ENCODE assay signal across 1 cellular context in the genomic region with DNA sequence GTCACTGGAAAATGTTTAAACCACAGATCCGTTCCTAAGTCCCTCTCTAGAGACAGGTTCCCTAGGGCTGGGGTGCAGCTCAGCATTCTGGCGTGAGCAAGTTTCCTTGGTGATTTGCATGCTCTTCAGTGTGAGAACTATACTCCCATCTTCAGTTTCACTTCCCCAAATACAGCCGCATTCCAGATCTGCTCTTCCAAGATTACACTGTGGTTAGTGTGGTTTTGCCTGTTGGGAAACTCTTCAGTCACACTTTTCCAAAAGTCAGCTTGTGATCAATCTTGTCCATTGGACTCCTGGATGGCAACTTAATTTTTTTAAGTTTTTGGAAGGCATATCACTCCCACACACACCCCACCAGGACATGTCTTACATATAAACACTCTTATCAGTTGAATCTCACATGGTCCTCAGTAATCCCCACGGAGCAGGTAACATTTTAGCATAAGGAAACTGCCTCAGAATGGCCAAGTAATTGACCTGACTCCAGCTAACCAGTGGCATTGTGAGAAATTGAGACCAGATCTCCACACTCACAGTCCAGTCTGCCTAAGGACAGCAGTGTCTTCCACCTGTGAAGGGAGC.
TF ChIP-seq lines count a peak whose summit lies in the region.

No MANE protein-coding gene starts in this region.

TF ChIP-seq in K562, 482 proteins besides CTCF, POLR2A, EP300 and RAD21 (continued from another document and continues in another):
- TF ChIP-seq, protein P1, sequence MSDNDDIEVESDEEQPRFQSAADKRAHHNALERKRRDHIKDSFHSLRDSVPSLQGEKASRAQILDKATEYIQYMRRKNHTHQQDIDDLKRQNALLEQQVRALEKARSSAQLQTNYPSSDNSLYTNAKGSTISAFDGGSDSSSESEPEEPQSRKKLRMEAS (CRISPR knock-in tag; IDR thresholded peaks at IDR 0.05), result no peak
- TF ChIP-seq, protein P2, sequence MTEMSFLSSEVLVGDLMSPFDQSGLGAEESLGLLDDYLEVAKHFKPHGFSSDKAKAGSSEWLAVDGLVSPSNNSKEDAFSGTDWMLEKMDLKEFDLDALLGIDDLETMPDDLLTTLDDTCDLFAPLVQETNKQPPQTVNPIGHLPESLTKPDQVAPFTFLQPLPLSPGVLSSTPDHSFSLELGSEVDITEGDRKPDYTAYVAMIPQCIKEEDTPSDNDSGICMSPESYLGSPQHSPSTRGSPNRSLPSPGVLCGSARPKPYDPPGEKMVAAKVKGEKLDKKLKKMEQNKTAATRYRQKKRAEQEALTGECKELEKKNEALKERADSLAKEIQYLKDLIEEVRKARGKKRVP (CRISPR knock-in tag; IDR thresholded peaks at IDR 0.05), result no peak
- TF ChIP-seq, protein P3, sequence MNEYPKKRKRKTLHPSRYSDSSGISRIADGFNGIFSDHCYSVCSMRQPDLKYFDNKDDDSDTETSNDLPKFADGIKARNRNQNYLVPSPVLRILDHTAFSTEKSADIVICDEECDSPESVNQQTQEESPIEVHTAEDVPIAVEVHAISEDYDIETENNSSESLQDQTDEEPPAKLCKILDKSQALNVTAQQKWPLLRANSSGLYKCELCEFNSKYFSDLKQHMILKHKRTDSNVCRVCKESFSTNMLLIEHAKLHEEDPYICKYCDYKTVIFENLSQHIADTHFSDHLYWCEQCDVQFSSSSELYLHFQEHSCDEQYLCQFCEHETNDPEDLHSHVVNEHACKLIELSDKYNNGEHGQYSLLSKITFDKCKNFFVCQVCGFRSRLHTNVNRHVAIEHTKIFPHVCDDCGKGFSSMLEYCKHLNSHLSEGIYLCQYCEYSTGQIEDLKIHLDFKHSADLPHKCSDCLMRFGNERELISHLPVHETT (CRISPR knock-in tag; conservative IDR thresholded peaks at IDR 0.05 in 1 of 2, IDR thresholded peaks at IDR 0.05 in 1 of 2), result no peak
- TF ChIP-seq ZNF76 (CRISPR knock-in tag; IDR thresholded peaks at IDR 0.05; ENCODE audit: borderline replicate concordance) (no peak), PYGO2 (tag; IDR thresholded peaks at IDR 0.05) (peak; percentile 60; the same call in 1 of the 2 replicates), JUNB (CRISPR knock-in tag; conservative IDR thresholded peaks at IDR 0.05) (no peak), MXD1 (CRISPR knock-in tag; IDR thresholded peaks at IDR 0.05; ENCODE audit: borderline replicate concordance, poor library complexity, severe bottlenecking) (no peak), EGR1 (conservative IDR thresholded peaks at IDR 0.05) (no peak), ZBTB34 (CRISPR knock-in tag; IDR thresholded peaks at IDR 0.05) (peak; percentile 37; the same call in 1 of the 2 replicates), E2F8 (IDR thresholded peaks at IDR 0.05; ENCODE audit: low read depth, partially characterized antibody) (peak; percentile 63), ZNF197 (CRISPR knock-in tag; IDR thresholded peaks at IDR 0.05; ENCODE audit: low read depth) (no peak), RBFOX2 (IDR thresholded peaks at IDR 0.05; ENCODE audit: low read depth, low read length) (no peak), ZFP36 (IDR thresholded peaks at IDR 0.05; ENCODE audit: low read depth, low read length, partially characterized antibody) (peak; percentile 20), ZNF699 (CRISPR knock-in tag; IDR thresholded peaks at IDR 0.05; ENCODE audit: insufficient replicate concordance) (no peak), TGIF2 (CRISPR knock-in tag; IDR thresholded peaks at IDR 0.05) (no peak), SRSF7 (optimal IDR thresholded peaks at IDR 0.05; ENCODE audit: low read depth, low read length) (no peak), HMG20A (CRISPR knock-in tag; conservative IDR thresholded peaks at IDR 0.05) (no peak), BRCA1 (IDR thresholded peaks at IDR 0.05) (no peak), BRCA1 (CRISPR knock-in tag; IDR thresholded peaks at IDR 0.05) (no peak), SIN3A (IDR thresholded peaks at IDR 0.05; ENCODE audit: borderline replicate concordance in 2 of 2, control insufficient read depth in 1 of 2, low read depth in 2 of 2, low read length in 2 of 2) (0 out of 4 replicates have a peak, but pooled peaks of 1 of the 2 experiments have one; percentile 44), USF1 (CRISPR knock-in tag; IDR thresholded peaks at IDR 0.05) (no peak), ZNF589 (CRISPR knock-in tag; IDR thresholded peaks at IDR 0.05; ENCODE audit: low read depth) (peak; percentile 72; the same call in 1 of the 2 replicates), TSC22D4 (tag; IDR thresholded peaks at IDR 0.05) (no peak), MCM5 (IDR thresholded peaks at IDR 0.05; ENCODE audit: low read depth) (no peak), TAF1 (IDR thresholded peaks at IDR 0.05; ENCODE audit: control insufficient read depth, extremely low read depth, insufficient read depth, low read length, severe bottlenecking) (no peak), ZBTB17 (CRISPR knock-in tag; IDR thresholded peaks at IDR 0.05) (peak; percentile 43; the same call in 1 of the 2 replicates), ZNF146 (CRISPR knock-in tag; IDR thresholded peaks at IDR 0.05; ENCODE audit: unreplicated experiment) (no peak), ZNF165 (CRISPR knock-in tag; IDR thresholded peaks at IDR 0.05; ENCODE audit: borderline replicate concordance) (no peak)
- TF ChIP-seq, protein P4, sequence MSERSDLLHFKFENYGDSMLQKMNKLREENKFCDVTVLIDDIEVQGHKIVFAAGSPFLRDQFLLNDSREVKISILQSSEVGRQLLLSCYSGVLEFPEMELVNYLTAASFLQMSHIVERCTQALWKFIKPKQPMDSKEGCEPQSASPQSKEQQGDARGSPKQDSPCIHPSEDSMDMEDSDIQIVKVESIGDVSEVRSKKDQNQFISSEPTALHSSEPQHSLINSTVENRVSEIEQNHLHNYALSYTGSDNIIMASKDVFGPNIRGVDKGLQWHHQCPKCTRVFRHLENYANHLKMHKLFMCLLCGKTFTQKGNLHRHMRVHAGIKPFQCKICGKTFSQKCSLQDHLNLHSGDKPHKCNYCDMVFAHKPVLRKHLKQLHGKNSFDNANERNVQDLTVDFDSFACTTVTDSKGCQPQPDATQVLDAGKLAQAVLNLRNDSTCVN (CRISPR knock-in tag; IDR thresholded peaks at IDR 0.05), result no peak
- TF ChIP-seq, protein P5, sequence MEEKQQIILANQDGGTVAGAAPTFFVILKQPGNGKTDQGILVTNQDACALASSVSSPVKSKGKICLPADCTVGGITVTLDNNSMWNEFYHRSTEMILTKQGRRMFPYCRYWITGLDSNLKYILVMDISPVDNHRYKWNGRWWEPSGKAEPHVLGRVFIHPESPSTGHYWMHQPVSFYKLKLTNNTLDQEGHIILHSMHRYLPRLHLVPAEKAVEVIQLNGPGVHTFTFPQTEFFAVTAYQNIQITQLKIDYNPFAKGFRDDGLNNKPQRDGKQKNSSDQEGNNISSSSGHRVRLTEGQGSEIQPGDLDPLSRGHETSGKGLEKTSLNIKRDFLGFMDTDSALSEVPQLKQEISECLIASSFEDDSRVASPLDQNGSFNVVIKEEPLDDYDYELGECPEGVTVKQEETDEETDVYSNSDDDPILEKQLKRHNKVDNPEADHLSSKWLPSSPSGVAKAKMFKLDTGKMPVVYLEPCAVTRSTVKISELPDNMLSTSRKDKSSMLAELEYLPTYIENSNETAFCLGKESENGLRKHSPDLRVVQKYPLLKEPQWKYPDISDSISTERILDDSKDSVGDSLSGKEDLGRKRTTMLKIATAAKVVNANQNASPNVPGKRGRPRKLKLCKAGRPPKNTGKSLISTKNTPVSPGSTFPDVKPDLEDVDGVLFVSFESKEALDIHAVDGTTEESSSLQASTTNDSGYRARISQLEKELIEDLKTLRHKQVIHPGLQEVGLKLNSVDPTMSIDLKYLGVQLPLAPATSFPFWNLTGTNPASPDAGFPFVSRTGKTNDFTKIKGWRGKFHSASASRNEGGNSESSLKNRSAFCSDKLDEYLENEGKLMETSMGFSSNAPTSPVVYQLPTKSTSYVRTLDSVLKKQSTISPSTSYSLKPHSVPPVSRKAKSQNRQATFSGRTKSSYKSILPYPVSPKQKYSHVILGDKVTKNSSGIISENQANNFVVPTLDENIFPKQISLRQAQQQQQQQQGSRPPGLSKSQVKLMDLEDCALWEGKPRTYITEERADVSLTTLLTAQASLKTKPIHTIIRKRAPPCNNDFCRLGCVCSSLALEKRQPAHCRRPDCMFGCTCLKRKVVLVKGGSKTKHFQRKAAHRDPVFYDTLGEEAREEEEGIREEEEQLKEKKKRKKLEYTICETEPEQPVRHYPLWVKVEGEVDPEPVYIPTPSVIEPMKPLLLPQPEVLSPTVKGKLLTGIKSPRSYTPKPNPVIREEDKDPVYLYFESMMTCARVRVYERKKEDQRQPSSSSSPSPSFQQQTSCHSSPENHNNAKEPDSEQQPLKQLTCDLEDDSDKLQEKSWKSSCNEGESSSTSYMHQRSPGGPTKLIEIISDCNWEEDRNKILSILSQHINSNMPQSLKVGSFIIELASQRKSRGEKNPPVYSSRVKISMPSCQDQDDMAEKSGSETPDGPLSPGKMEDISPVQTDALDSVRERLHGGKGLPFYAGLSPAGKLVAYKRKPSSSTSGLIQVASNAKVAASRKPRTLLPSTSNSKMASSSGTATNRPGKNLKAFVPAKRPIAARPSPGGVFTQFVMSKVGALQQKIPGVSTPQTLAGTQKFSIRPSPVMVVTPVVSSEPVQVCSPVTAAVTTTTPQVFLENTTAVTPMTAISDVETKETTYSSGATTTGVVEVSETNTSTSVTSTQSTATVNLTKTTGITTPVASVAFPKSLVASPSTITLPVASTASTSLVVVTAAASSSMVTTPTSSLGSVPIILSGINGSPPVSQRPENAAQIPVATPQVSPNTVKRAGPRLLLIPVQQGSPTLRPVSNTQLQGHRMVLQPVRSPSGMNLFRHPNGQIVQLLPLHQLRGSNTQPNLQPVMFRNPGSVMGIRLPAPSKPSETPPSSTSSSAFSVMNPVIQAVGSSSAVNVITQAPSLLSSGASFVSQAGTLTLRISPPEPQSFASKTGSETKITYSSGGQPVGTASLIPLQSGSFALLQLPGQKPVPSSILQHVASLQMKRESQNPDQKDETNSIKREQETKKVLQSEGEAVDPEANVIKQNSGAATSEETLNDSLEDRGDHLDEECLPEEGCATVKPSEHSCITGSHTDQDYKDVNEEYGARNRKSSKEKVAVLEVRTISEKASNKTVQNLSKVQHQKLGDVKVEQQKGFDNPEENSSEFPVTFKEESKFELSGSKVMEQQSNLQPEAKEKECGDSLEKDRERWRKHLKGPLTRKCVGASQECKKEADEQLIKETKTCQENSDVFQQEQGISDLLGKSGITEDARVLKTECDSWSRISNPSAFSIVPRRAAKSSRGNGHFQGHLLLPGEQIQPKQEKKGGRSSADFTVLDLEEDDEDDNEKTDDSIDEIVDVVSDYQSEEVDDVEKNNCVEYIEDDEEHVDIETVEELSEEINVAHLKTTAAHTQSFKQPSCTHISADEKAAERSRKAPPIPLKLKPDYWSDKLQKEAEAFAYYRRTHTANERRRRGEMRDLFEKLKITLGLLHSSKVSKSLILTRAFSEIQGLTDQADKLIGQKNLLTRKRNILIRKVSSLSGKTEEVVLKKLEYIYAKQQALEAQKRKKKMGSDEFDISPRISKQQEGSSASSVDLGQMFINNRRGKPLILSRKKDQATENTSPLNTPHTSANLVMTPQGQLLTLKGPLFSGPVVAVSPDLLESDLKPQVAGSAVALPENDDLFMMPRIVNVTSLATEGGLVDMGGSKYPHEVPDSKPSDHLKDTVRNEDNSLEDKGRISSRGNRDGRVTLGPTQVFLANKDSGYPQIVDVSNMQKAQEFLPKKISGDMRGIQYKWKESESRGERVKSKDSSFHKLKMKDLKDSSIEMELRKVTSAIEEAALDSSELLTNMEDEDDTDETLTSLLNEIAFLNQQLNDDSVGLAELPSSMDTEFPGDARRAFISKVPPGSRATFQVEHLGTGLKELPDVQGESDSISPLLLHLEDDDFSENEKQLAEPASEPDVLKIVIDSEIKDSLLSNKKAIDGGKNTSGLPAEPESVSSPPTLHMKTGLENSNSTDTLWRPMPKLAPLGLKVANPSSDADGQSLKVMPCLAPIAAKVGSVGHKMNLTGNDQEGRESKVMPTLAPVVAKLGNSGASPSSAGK (IDR thresholded peaks at IDR 0.05), result no peak
